In genomic region chr5:34655354-34655991, GRCh38 we compare ENCODE assay signal across 1 cellular context.
TF ChIP-seq lines count a peak whose summit lies in the region.

No MANE protein-coding gene starts in this region.

TF ChIP-seq in WTC11, 78 proteins besides CTCF, POLR2A, EP300 and RAD21 (continued from another document):
- no peak for TF ChIP-seq ATF6 (CRISPR knock-in tag; IDR thresholded peaks at IDR 0.05)
